Comparison of ENCODE assay signal across 20 cellular contexts in the genomic region with DNA sequence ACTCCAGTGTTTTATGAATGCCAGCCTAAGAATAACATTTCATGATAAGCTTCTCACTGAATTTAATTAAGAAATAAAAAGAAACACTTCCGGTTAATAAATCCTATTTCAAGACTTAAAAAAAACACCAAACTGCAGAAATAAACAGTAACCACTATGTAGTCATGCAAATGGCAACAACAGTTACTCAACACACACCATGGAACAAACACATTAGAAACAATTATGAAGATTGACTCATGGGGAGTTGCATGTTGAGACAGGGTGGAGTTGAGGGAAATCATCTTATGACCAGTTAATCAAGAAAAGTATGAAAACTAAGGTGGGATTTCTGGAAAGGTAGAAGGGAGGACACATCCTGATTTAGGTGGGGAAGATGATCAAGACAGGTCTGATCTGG. TPM values are rescaled to one million over a fixed set of nuclear protein-coding genes. Genes with fewer than 3 reads are reported as not detected.
A peak's percentile ranks its signal among the peaks of the same experiment; 100 is the strongest.
DNase-seq lines count a peak whose midpoint lies in the region; ATAC-seq, FAIRE-seq and TF ChIP-seq lines count a peak whose summit lies in the region.
"Had no signal": no experiment of that assay in that cellular context is flagged by ENCODE, and none has a peak within 500 bp of the region (broad histone marks: within the 10 kb centered on the region; RNA-seq: fewer than 3 reads in every experiment).

No MANE protein-coding gene starts in this region.

- peak overlapping the region; percentile 50 for H3K4me2 ChIP-seq in keratinocyte (ENCODE audit: control insufficient read depth, extremely low read depth, insufficient read depth, low read depth, low read length)

- FAIRE-seq in keratinocyte (lab: Jason Lieb, UNC), result peak; percentile 49

- H3K27me3 ChIP-seq in keratinocyte (ENCODE audit: control insufficient read depth, extremely low read depth, insufficient read depth, low read length) (no peaks in the 10 kb centered on the region), suprapubic skin (no peaks in the 10 kb centered on the region)
- H3K27me3 ChIP-seq: gastrocnemius medialis had no signal

- no peaks in the 10 kb centered on the region for H3K79me2 ChIP-seq in keratinocyte (ENCODE audit: control insufficient read depth, insufficient read depth, low read length)

- peak overlapping the region; percentile 71 for H3K27ac ChIP-seq in keratinocyte (ENCODE audit: control insufficient read depth, insufficient read depth, low read length)
- peak overlapping the region; percentile 83 for H3K27ac ChIP-seq in suprapubic skin
- H3K27ac ChIP-seq: coronary artery, gastrocnemius medialis had no signal

- H3K4me1 ChIP-seq in keratinocyte (ENCODE audit: control insufficient read depth, extremely low read depth, insufficient read depth, low read length) (peaks cover 19% of the 10 kb centered on the region), suprapubic skin (peaks cover 11% of the 10 kb centered on the region)
- H3K4me1 ChIP-seq: gastrocnemius medialis had no signal

- peak overlapping the region; percentile 14 for H3K9ac ChIP-seq in keratinocyte (ENCODE audit: control insufficient read depth, extremely low read depth, insufficient read depth, low read length)

- no peaks in the 10 kb centered on the region for H4K20me1 ChIP-seq in keratinocyte (ENCODE audit: control insufficient read depth, extremely low read depth, insufficient read depth, low read length)

- ATAC-seq in GM18498 (IDR thresholded peaks at IDR 0.05; ENCODE audit: unreplicated experiment) (no peak), left lobe of liver (no peak)
- ATAC-seq: activated CD8-positive, alpha-beta T cell treated with anti-CD3 and anti-CD28 coated beads for 36 hours; gastrocnemius medialis; Panc1; stimulated activated naive CD8-positive, alpha-beta T cell treated with anti-CD3 and anti-CD28 coated beads, Interleukin-15, amount 100 ng/mL, for 72 hours; T-helper 17 cell had no signal

- DNase-seq in NOMO-1 treated with DMSO at 0.1 percent for 48 hours (lab: John Stamatoyannopoulos, UW; ENCODE audit: unreplicated experiment) (peak; percentile 19), NOMO-1 treated with dmso at 0.1 percent for 144 hours (lab: John Stamatoyannopoulos, UW; ENCODE audit: unreplicated experiment) (no peak), epithelial cell of proximal tubule (ENCODE audit: low read depth) (peak; percentile 10), keratinocyte (ENCODE audit: low read depth, low spot score) (peak; percentile 38), suprapubic skin (ENCODE audit: low spot score in 2 of 2) (no peak), left lobe of liver (ENCODE audit: low spot score) (no peak), superior temporal gyrus (ENCODE audit: extremely low spot score) (no peak)
- DNase-seq: activated gamma-delta T cell treated with Interleukin-2 at 50 U/mL for 16 hours; gastrocnemius medialis; kidney; NCI-H226; occipital lobe; stimulated activated CD4-positive, alpha-beta T cell treated with anti-CD3 and anti-CD28 coated beads, Interleukin-4, amount 100 ng/mL, for 4 hours; stimulated activated naive CD8-positive, alpha-beta T cell treated with anti-CD3 and anti-CD28 coated beads, Interleukin-15, amount 100 ng/mL, for 72 hours; T-helper 17 cell had no signal

- no peak overlapping the region for H3K4me3 ChIP-seq in epithelial cell of proximal tubule (ENCODE audit: low read depth, low read length)
- no peak overlapping the region for H3K4me3 ChIP-seq in keratinocyte (ENCODE audit: control insufficient read depth in 2 of 3, extremely low read depth in 1 of 3, insufficient read depth in 2 of 3, low read depth in 1 of 3, low read length in 3 of 3)
- H3K4me3 ChIP-seq in suprapubic skin, result no peak overlapping the region
- H3K4me3 ChIP-seq: coronary artery, gastrocnemius medialis had no signal

- no peak overlapping the region for H2AFZ ChIP-seq in keratinocyte (ENCODE audit: control insufficient read depth, low read length)

- no peak for TF ChIP-seq POLR2A in suprapubic skin (IDR thresholded peaks at IDR 0.05)

- 35% methylated on average over 1 of the region's 1 CpG for WGBS in suprapubic skin

- H3K9me3 ChIP-seq in keratinocyte (ENCODE audit: control insufficient read depth, low read depth, low read length), result no peaks in the 10 kb centered on the region
- no peaks in the 10 kb centered on the region for H3K9me3 ChIP-seq in suprapubic skin
- H3K9me3 ChIP-seq: gastrocnemius medialis had no signal

- H3K9me1 ChIP-seq in keratinocyte (ENCODE audit: control insufficient read depth, extremely low read depth, insufficient read depth, low read length), result no peaks in the 10 kb centered on the region

- dilution Hi-C loops in keratinocyte (cut with MboI; ENCODE audit: extremely low pct_ligation_motif_present, low sequenced_read_pairs), result no loop called here

- H3K36me3 ChIP-seq in keratinocyte (ENCODE audit: control insufficient read depth in 2 of 2, extremely low read depth in 1 of 2, insufficient read depth in 2 of 2, low read length in 2 of 2) (no peaks in the 10 kb centered on the region), suprapubic skin (no peaks in the 10 kb centered on the region)
- H3K36me3 ChIP-seq: gastrocnemius medialis had no signal

- TF ChIP-seq EP300 in suprapubic skin (IDR thresholded peaks at IDR 0.05), result no peak

- TF ChIP-seq CTCF in epithelial cell of proximal tubule (conservative IDR thresholded peaks at IDR 0.05; ENCODE audit: low read depth, low read length) (no peak), keratinocyte (optimal IDR thresholded peaks at IDR 0.05 in 1 of 3, IDR thresholded peaks at IDR 0.05 in 1 of 3, conservative IDR thresholded peaks at IDR 0.05 in 1 of 3; ENCODE audit: extremely low read depth in 1 of 3, insufficient read depth in 2 of 3, low read length in 3 of 3) (no peak), suprapubic skin (IDR thresholded peaks at IDR 0.05) (no peak)

RNA-seq across cellular contexts. Expression of a gene that starts 52.7 kb away (rescaled TPM):
- total RNA-seq in epithelial cell of proximal tubule (12.4 and 14.2 TPM in 2 replicates), suprapubic skin (10 to 100 TPM; 10.6 to 22.0 (median 18.1) TPM), left lobe of liver (2.5 TPM)
- 3.6 to 13.4 TPM (median 7.2 TPM) in 3 replicates for polyA plus RNA-seq in keratinocyte
- 23.7 TPM for polyA plus RNA-seq in keratinocyte (2011; ENCODE audit: low read depth)
- 4.4 and 9.0 TPM in 2 replicates for polyA plus RNA-seq in keratinocyte (2011; cell fraction: cytosol; rRNA removed)
- 14.0 and 16.9 TPM in 2 replicates for polyA plus RNA-seq in keratinocyte (2011; cell fraction: nucleus; rRNA removed)
- polyA plus RNA-seq in keratinocyte (2012; ENCODE audit: low replicate concordance), result 2.5 and 20.6 TPM in 2 replicates
- 6.4 to 8.3 TPM in 2 of 3 replicates, not detected in the other for polyA minus RNA-seq in keratinocyte
- 5.9 TPM for polyA minus RNA-seq in keratinocyte (2011; cell fraction: cytosol; rRNA and poly(A)+ RNA removed)
- 10.4 and 20.9 TPM in 2 replicates for polyA minus RNA-seq in keratinocyte (2011; cell fraction: nucleus; rRNA and poly(A)+ RNA removed)
- total RNA-seq: HT1080 had no signal

Comparison
In these comparisons a context has a peak if more than half of its experiments do, and no peak if none do; other contexts are left out.
1. DNase-seq: peak in NOMO-1 treated with DMSO at 0.1 percent for 48 hours (single experiment), epithelial cell of proximal tubule (single experiment) and keratinocyte (single experiment); none in NOMO-1 treated with dmso at 0.1 percent for 144 hours (single experiment), suprapubic skin (0 of 2), left lobe of liver (single experiment) and superior temporal gyrus (single experiment).